ENCODE assay signal across 12 cellular contexts in genomic region chr4:10577018-10577417, GRCh38.
DNase-seq lines count a peak whose midpoint lies in the region; ATAC-seq and TF ChIP-seq lines count a peak whose summit lies in the region.
"Had no signal": no experiment of that assay in that cellular context is flagged by ENCODE, and none has a peak within 500 bp of the region (broad histone marks: within the 10 kb centered on the region; RNA-seq: fewer than 3 reads in every experiment).

No MANE protein-coding gene starts in this region.

- no peaks in the 10 kb centered on the region for H3K27me3 ChIP-seq in left lung
- H3K27me3 ChIP-seq: breast epithelium, Peyer's patch had no signal

- H3K9me3 ChIP-seq in left lung, result no peaks in the 10 kb centered on the region
- H3K9me3 ChIP-seq: breast epithelium, Peyer's patch had no signal

- ATAC-seq in GM19328 (IDR thresholded peaks at IDR 0.05; ENCODE audit: unreplicated experiment) (peak; percentile 71), HG02798 (IDR thresholded peaks at IDR 0.05; ENCODE audit: poor library complexity, unreplicated experiment) (peak; percentile 59), HG03520 (IDR thresholded peaks at IDR 0.05; ENCODE audit: unreplicated experiment) (peak; percentile 68), HG03097 (IDR thresholded peaks at IDR 0.05; ENCODE audit: low FRiP score, unreplicated experiment) (no peak), left lung (no peak)

- TF ChIP-seq CTCF in GM12865 (IDR thresholded peaks at IDR 0.05; ENCODE audit: insufficient read depth, low read depth, low read length, missing control alignments) (no peak), left lung (IDR thresholded peaks at IDR 0.05) (no peak)

- H3K4me3 ChIP-seq in GM12865 (ENCODE audit: low read depth, low read length) (no peak overlapping the region), left lung (no peak overlapping the region)
- H3K4me3 ChIP-seq: breast epithelium, Peyer's patch had no signal

- H3K36me3 ChIP-seq in left lung, result no peaks in the 10 kb centered on the region
- H3K36me3 ChIP-seq: breast epithelium, Peyer's patch had no signal

- H3K4me1 ChIP-seq in left lung, result no peaks in the 10 kb centered on the region
- H3K4me1 ChIP-seq: breast epithelium, Peyer's patch had no signal

- H3K27ac ChIP-seq in left lung, result no peak overlapping the region
- H3K27ac ChIP-seq: breast epithelium, Peyer's patch had no signal

- DNase-seq in GM12865 (ENCODE audit: low read depth) (peak; percentile 65), NCI-H146 treated with DMSO at 0.1 percent for 48 hours (lab: John Stamatoyannopoulos, UW; ENCODE audit: unreplicated experiment) (no peak), left lung (no peak), islet precursor cell (no peak)
- DNase-seq: activated T-cell treated with anti-CD3 and anti-CD28 coated beads, Interleukin-2, amount 50 U/mL, for 48 hours; NCI-H1694 had no signal

- intact Hi-C loops in left lung (cut with DNase I), result no loop called here

Comparison
In these comparisons a context has a peak if more than half of its experiments do, and no peak if none do; other contexts are left out.
1. ATAC-seq: peak in GM19328 (single experiment), HG02798 (single experiment) and HG03520 (single experiment); none in HG03097 (single experiment) and left lung (single experiment).